9 cellular contexts compared by ENCODE assay signal in genomic region chr14:65356327-65356836, GRCh38. TPM values are rescaled to one million over a fixed set of nuclear protein-coding genes. Genes with fewer than 3 reads are reported as not detected.
DNase-seq lines count a peak whose midpoint lies in the region; FAIRE-seq and TF ChIP-seq lines count a peak whose summit lies in the region.
"Had no signal": no experiment of that assay in that cellular context is flagged by ENCODE, and none has a peak within 500 bp of the region (broad histone marks: within the 10 kb centered on the region; RNA-seq: fewer than 3 reads in every experiment).

No MANE protein-coding gene starts in this region.

- no peaks in the 10 kb centered on the region for H3F3A ChIP-seq in OCI-LY1 (ENCODE audit: insufficient read depth, low read length)

- H3K9ac ChIP-seq in OCI-LY1 (ENCODE audit: low read length) = no peak overlapping the region

- H3K9me3 ChIP-seq in OCI-LY1 (ENCODE audit: low read length) (no peaks in the 10 kb centered on the region), ascending aorta (no peaks in the 10 kb centered on the region)
- H3K9me3 ChIP-seq in effector memory CD4-positive, alpha-beta T cell (ENCODE audit: control insufficient read depth, low read length) = no peaks in the 10 kb centered on the region
- H3K9me3 ChIP-seq: thoracic aorta had no signal

- H4K20me1 ChIP-seq in OCI-LY1 (ENCODE audit: insufficient read depth, low read length) = no peaks in the 10 kb centered on the region

- no peaks in the 10 kb centered on the region for H3K79me2 ChIP-seq in OCI-LY1 (ENCODE audit: insufficient read depth, low read length)

- H3K4me3 ChIP-seq in OCI-LY1 (ENCODE audit: low read depth, low read length, poor library complexity, severe bottlenecking) (no peak overlapping the region), brain microvascular endothelial cell (ENCODE audit: low read depth, low read length) (no peak overlapping the region), skeletal muscle cell (ENCODE audit: low read depth, low read length) (no peak overlapping the region), ascending aorta (no peak overlapping the region)
- no peak overlapping the region for H3K4me3 ChIP-seq in effector memory CD4-positive, alpha-beta T cell (ENCODE audit: insufficient read depth, low read depth, low read length, poor library complexity, severe bottlenecking)
- H3K4me3 ChIP-seq: thoracic aorta had no signal

- no peak overlapping the region for H2AFZ ChIP-seq in OCI-LY1 (ENCODE audit: low read length)

- peak; percentile 91 for DNase-seq in EL
- DNase-seq in brain microvascular endothelial cell = peak; percentile 76
- peak; percentile 84 for DNase-seq in skeletal muscle cell (ENCODE audit: low read depth)
- no peak for DNase-seq in ascending aorta (ENCODE audit: low spot score in 2 of 2)
- DNase-seq in D721Med (ENCODE audit: insufficient read length, low spot score) = no peak
- no peak for DNase-seq in NCI-H146 (lab: John Stamatoyannopoulos, UW)
- no peak for DNase-seq in effector memory CD4-positive, alpha-beta T cell

- H3K36me3 ChIP-seq in OCI-LY1 (ENCODE audit: insufficient read depth, low read length) = no peaks in the 10 kb centered on the region
- no peaks in the 10 kb centered on the region for H3K36me3 ChIP-seq in brain microvascular endothelial cell (replicated peaks)
- H3K36me3 ChIP-seq in ascending aorta = no peaks in the 10 kb centered on the region
- no peaks in the 10 kb centered on the region for H3K36me3 ChIP-seq in effector memory CD4-positive, alpha-beta T cell (ENCODE audit: control insufficient read depth, insufficient read depth, low read length)
- H3K36me3 ChIP-seq: thoracic aorta had no signal

- no peaks in the 10 kb centered on the region for H3K9me2 ChIP-seq in OCI-LY1 (ENCODE audit: low read depth, low read length)

- intact Hi-C loops in ascending aorta (cut with DNase I) = no loop called here

- H3K4me1 ChIP-seq in OCI-LY1 (ENCODE audit: insufficient read depth, low read length, severe bottlenecking) (peaks cover 73% of the 10 kb centered on the region), ascending aorta (no peaks in the 10 kb centered on the region)
- H3K4me1 ChIP-seq in effector memory CD4-positive, alpha-beta T cell (ENCODE audit: control insufficient read depth, insufficient read depth, low read length, poor library complexity, severe bottlenecking) = peaks cover 7% of the 10 kb centered on the region

- in situ Hi-C loops in brain microvascular endothelial cell (cut with HindIII; ENCODE audit: low pct_ligation_motif_present, low sequenced_read_pairs) = no loop called here

- FAIRE-seq in D721Med (lab: Jason Lieb, UNC) = no peak

- peak overlapping the region; percentile 58 for H3K27ac ChIP-seq in OCI-LY1 (ENCODE audit: low read depth, low read length, poor library complexity, severe bottlenecking)
- H3K27ac ChIP-seq in brain microvascular endothelial cell = no peak overlapping the region
- H3K27ac ChIP-seq in ascending aorta = no peak overlapping the region
- H3K27ac ChIP-seq in effector memory CD4-positive, alpha-beta T cell (ENCODE audit: insufficient read depth, low read length, poor library complexity, severe bottlenecking) = no peak overlapping the region
- H3K27ac ChIP-seq: thoracic aorta had no signal

- H3K4me2 ChIP-seq in OCI-LY1 (ENCODE audit: low read length) = no peak overlapping the region

- H3K27me3 ChIP-seq in OCI-LY1 (ENCODE audit: insufficient read depth, low read length) = no peaks in the 10 kb centered on the region
- H3K27me3 ChIP-seq in brain microvascular endothelial cell (replicated peaks) = no peaks in the 10 kb centered on the region
- no peaks in the 10 kb centered on the region for H3K27me3 ChIP-seq in ascending aorta
- no peaks in the 10 kb centered on the region for H3K27me3 ChIP-seq in effector memory CD4-positive, alpha-beta T cell (replicated peaks; ENCODE audit: control insufficient read depth, insufficient read depth, low read length, poor library complexity, severe bottlenecking)

- TF ChIP-seq CTCF in OCI-LY1 (IDR thresholded peaks at IDR 0.05; ENCODE audit: low read length) = no peak
- no peak for TF ChIP-seq CTCF in brain microvascular endothelial cell (IDR thresholded peaks at IDR 0.05; ENCODE audit: low read depth, low read length, missing control alignments)
- no peak for TF ChIP-seq CTCF in ascending aorta (IDR thresholded peaks at IDR 0.05)
- TF ChIP-seq CTCF in D721Med (IDR thresholded peaks at IDR 0.05; ENCODE audit: insufficient read depth, missing control alignments) = no peak

RNA-seq across cellular contexts. Expression of gene FUT8, which starts 56.1 kb away (rescaled TPM):
- total RNA-seq in ascending aorta = 12.9 TPM

Comparison
In these comparisons a context has a peak if more than half of its experiments do, and no peak if none do; other contexts are left out.
1. DNase-seq: peak in EL (single experiment), brain microvascular endothelial cell (single experiment) and skeletal muscle cell (single experiment); none in ascending aorta (0 of 2), D721Med (single experiment), NCI-H146 (single experiment) and effector memory CD4-positive, alpha-beta T cell (0 of 3).